In the genomic region with DNA sequence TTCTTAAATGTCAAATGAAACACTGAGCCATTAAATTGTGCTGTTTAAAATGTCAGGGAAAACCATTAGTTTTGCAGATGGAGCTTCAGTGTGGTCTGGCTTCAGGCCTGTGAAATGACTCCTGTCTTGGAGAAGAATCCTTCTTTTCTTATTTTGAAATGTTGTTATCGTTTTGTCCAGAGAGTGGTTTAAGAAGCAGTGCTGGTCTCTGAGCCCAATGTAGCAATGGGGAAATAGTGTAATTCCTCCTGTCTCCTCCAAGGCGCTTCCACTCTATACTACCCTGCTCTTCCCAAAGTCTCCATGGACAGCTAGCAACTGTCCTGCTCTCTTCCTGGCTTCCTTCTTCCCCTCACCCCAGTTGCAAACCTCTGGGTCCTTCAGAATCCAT, we compare ENCODE assay signal across 12 cellular contexts.
DNase-seq lines count a peak whose midpoint lies in the region; ATAC-seq and TF ChIP-seq lines count a peak whose summit lies in the region.
"Had no signal": no experiment of that assay in that cellular context is flagged by ENCODE, and none has a peak within 500 bp of the region (broad histone marks: within the 10 kb centered on the region; RNA-seq: fewer than 3 reads in every experiment).

No MANE protein-coding gene starts in this region.

- H3K4me1 ChIP-seq in BLaER1 treated with 17β-estradiol and CSF1 and Interleukin-3, amounts not matched to agents 10 nM and 100 nM: peaks cover 43 to 60% (median 51%) of the 10 kb centered on the region in 10 experiments
- peaks cover 22 to 61% of the 10 kb centered on the region in 2 experiments for H3K4me1 ChIP-seq in SK-N-SH (ENCODE audit: control insufficient read depth in 1 of 2, insufficient read depth in 2 of 2, low read depth in 1 of 2, low read length in 1 of 2)

- ATAC-seq in sciatic nerve (peak; percentile 56), GM19324 (IDR thresholded peaks at IDR 0.05; ENCODE audit: low FRiP score, unreplicated experiment) (no peak)

- WGBS in SK-N-SH (ENCODE audit: low lambda C conversion rate): 90% methylated on average over 2 of the region's 2 CpGs

- H3K36me3 ChIP-seq in BLaER1 treated with 17β-estradiol and CSF1 and Interleukin-3, amounts not matched to agents 10 nM and 100 nM: no peaks in the 10 kb centered on the region
- no peaks in the 10 kb centered on the region for H3K36me3 ChIP-seq in SK-N-SH (replicated peaks in 1 of 2; ENCODE audit: control insufficient read depth in 1 of 2, insufficient read depth in 2 of 2, low read length in 1 of 2)
- H3K36me3 ChIP-seq: esophagus squamous epithelium had no signal

- TF ChIP-seq RAD21 in SK-N-SH (IDR thresholded peaks at IDR 0.05; ENCODE audit: low read length): no peak

- H3K4me3 ChIP-seq in BLaER1 treated with 17β-estradiol and CSF1 and Interleukin-3, amounts not matched to agents 10 nM and 100 nM: no peak overlapping the region
- H3K4me3 ChIP-seq in SK-N-SH (ENCODE audit: low read depth in 2 of 2, low read length in 1 of 2) (no peak overlapping the region), fibroblast of mammary gland (ENCODE audit: control insufficient read depth, low read depth, low read length) (no peak overlapping the region)
- H3K4me3 ChIP-seq: esophagus squamous epithelium had no signal

- peaks cover 37% of the 10 kb centered on the region for H3F3A ChIP-seq in SK-N-SH (replicated peaks; ENCODE audit: insufficient read depth)

- H4K20me1 ChIP-seq in BLaER1 treated with 17β-estradiol and CSF1 and Interleukin-3, amounts not matched to agents 10 nM and 100 nM: no peaks in the 10 kb centered on the region
- no peaks in the 10 kb centered on the region for H4K20me1 ChIP-seq in SK-N-SH (ENCODE audit: insufficient read depth)

- no peaks in the 10 kb centered on the region for H3K9me2 ChIP-seq in SK-N-SH

- H3K27me3 ChIP-seq in BLaER1 treated with 17β-estradiol and CSF1 and Interleukin-3, amounts not matched to agents 10 nM and 100 nM: no peaks in the 10 kb centered on the region
- no peaks in the 10 kb centered on the region for H3K27me3 ChIP-seq in SK-N-SH (ENCODE audit: insufficient read depth)
- H3K27me3 ChIP-seq: esophagus squamous epithelium had no signal

- intact Hi-C loops in sciatic nerve (cut with DNase I) (no loop called here), head of caudate nucleus (cut with DNase I) (no loop called here)

- no peak for TF ChIP-seq EP300 in SK-N-SH (IDR thresholded peaks at IDR 0.05; ENCODE audit: borderline replicate concordance in 1 of 2, low read depth in 1 of 2, low read length in 1 of 2)

- no peak overlapping the region for H2AFZ ChIP-seq in SK-N-SH (ENCODE audit: low read depth)

- H3K9me3 ChIP-seq in BLaER1 treated with 17β-estradiol and CSF1 and Interleukin-3, amounts not matched to agents 10 nM and 100 nM (replicated peaks in 1 of 11): peaks cover 0 to 8% (median 0%) of the 10 kb centered on the region in 11 experiments; a peak in 3 of 22 replicates
- no peaks in the 10 kb centered on the region for H3K9me3 ChIP-seq in SK-N-SH
- H3K9me3 ChIP-seq: esophagus squamous epithelium had no signal

- POLR2A ChIA-PET in SK-N-SH (lab: Yijun Ruan, JAX): no interaction called here

- CTCF ChIA-PET in SK-N-SH (lab: Yijun Ruan, JAX): interaction anchor here (1.2 to 2.5 kb wide), 5 partner anchors 13 to 532 kb away, joined by 3 to 11 read pairs (median 7); no protein-coding TSS in a partner anchor

- H3K79me2 ChIP-seq in SK-N-SH (ENCODE audit: insufficient read depth): no peaks in the 10 kb centered on the region

- no peak for TF ChIP-seq CTCF in SK-N-SH (IDR thresholded peaks at IDR 0.05)
- TF ChIP-seq CTCF in fibroblast of mammary gland (conservative IDR thresholded peaks at IDR 0.05; ENCODE audit: control insufficient read depth, insufficient read depth, low read depth, low read length): no peak

- DNase-seq in SK-N-SH: no peak
- DNase-seq in fibroblast of mammary gland (ENCODE audit: low read depth): peak; percentile 70
- no peak for DNase-seq in sciatic nerve (ENCODE audit: low spot score)
- DNase-seq in head of caudate nucleus: no peak
- DNase-seq in GF-D8 (lab: John Stamatoyannopoulos, UW): no peak
- no peak for DNase-seq in activated CD4-positive, alpha-beta T cell treated with anti-CD3 and anti-CD28 coated beads, Interleukin-2, amount 50 U/mL, for 1 hour
- DNase-seq: C1 segment of cervical spinal cord, esophagus squamous epithelium, NCI-H1436 treated with DMSO at 0.1 percent for 48 hours, NCI-H748 treated with DMSO at 0.1 percent for 48 hours had no signal

- H3K27ac ChIP-seq in BLaER1 treated with 17β-estradiol and CSF1 and Interleukin-3, amounts not matched to agents 10 nM and 100 nM: peak overlapping the region in 3 of 11 experiments; percentile 10 to 83 (median 68); a peak in 5 of 22 replicates
- H3K27ac ChIP-seq in SK-N-SH (ENCODE audit: low read depth in 2 of 2, low read length in 1 of 2): peak overlapping the region; percentile 95 to 99; a peak in 3 of 4 replicates

- peak overlapping the region; percentile 10 to 91 (median 57) for H3K4me2 ChIP-seq in BLaER1 treated with 17β-estradiol and CSF1 and Interleukin-3, amounts not matched to agents 10 nM and 100 nM
- peak overlapping the region; percentile 38; the same call in 1 of the 2 replicates for H3K4me2 ChIP-seq in SK-N-SH

- H3K9ac ChIP-seq in BLaER1 treated with 17β-estradiol and CSF1 and Interleukin-3, amounts not matched to agents 10 nM and 100 nM: no peak overlapping the region
- H3K9ac ChIP-seq in SK-N-SH: no peak overlapping the region; the same call in 1 of the 2 replicates

TF ChIP-seq in SK-N-SH, 30 proteins besides CTCF, POLR2A, EP300 and RAD21:
- peak; percentile 26; the same call in 1 of the 2 replicates for TF ChIP-seq TCF12 (IDR thresholded peaks at IDR 0.05)
- TF ChIP-seq MAX (IDR thresholded peaks at IDR 0.05; ENCODE audit: low read depth): no peak
